In the genomic region with DNA sequence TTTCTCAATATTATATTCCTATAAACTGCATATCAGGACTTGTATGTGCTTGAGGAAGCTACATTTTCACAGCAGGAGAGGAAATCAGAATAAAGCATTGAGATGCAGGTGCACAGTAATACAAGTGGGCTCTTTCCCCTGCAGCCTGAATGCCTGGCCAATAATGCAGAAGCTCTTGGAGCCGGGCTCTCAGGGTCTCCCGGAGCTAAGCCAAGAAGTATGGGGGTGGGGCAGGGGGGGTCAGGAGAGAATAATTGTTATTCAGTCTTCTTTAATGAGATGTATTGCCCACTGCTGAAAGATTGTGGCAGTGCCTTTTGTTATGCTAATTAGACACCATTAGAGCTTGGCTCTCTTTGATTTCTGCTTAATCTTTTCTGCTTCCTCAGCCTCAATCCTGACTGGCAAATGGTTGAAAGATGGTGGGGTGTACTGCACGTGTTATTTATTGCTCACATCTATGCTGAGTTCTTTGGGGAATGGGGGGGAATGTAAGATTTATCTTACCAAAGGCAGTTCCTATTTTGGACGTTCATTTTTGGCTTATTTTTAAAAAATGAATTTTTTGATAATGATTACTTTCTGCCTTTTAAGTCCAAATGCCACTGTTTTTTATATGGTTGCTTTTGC, we compare ENCODE assay signal across 14 cellular contexts.
DNase-seq lines count a peak whose midpoint lies in the region; TF ChIP-seq lines count a peak whose summit lies in the region.
"Had no signal": no experiment of that assay in that cellular context is flagged by ENCODE, and none has a peak within 500 bp of the region (broad histone marks: within the 10 kb centered on the region; RNA-seq: fewer than 3 reads in every experiment).

No MANE protein-coding gene starts in this region.

- peaks cover 3% of the 10 kb centered on the region; the same call in 1 of the 2 replicates for H3K4me1 ChIP-seq in iPS DF 6.9 (ENCODE audit: control insufficient read depth, insufficient read depth, low read length)
- H3K4me1 ChIP-seq: upper lobe of right lung had no signal

- H3K9me3 ChIP-seq in iPS DF 6.9 (ENCODE audit: control insufficient read depth, insufficient read depth, low read length): no peaks in the 10 kb centered on the region
- H3K9me3 ChIP-seq: SJSA1, upper lobe of right lung had no signal

- DNase-seq in ELF-1 (ENCODE audit: low read depth, low spot score) (peak; percentile 83), NCI-H1436 (lab: John Stamatoyannopoulos, UW) (peak; percentile 87), NCI-H524 (lab: John Stamatoyannopoulos, UW) (peak; percentile 24 to 77), iPS DF 6.9 (ENCODE audit: low read depth, low spot score) (peak; percentile 68), D341Med (ENCODE audit: low spot score) (no peak), erythroblast (lab: John Stamatoyannopoulos, UW) (no peak), T-helper 1 cell (no peak)
- no peak for DNase-seq in activated CD4-positive, alpha-beta T cell treated with anti-CD3 and anti-CD28 coated beads, Interleukin-2, amount 50 U/mL, for 4 hours
- DNase-seq: activated CD4-positive, alpha-beta T cell treated with anti-CD3 and anti-CD28 coated beads for 48 hours; Calu3; posterior cingulate gyrus; stimulated activated naive CD4-positive, alpha-beta T cell treated with Interleukin-2 at 50 U/mL for 16 hours; upper lobe of right lung had no signal

- TF ChIP-seq POLR2A in erythroblast (IDR thresholded peaks at IDR 0.05; ENCODE audit: low read length): no peak

- H3K4me3 ChIP-seq in iPS DF 6.9 (ENCODE audit: low read length): no peak overlapping the region
- H3K4me3 ChIP-seq: SJSA1, upper lobe of right lung had no signal

- no peaks in the 10 kb centered on the region for H3K27me3 ChIP-seq in iPS DF 6.9 (ENCODE audit: control insufficient read depth, insufficient read depth, low read length)
- H3K27me3 ChIP-seq: SJSA1, upper lobe of right lung had no signal

- no CpG with 5 or more reads among the region's 4 CpGs for WGBS in iPS DF 6.9 (ENCODE audit: insufficient coverage, insufficient read length)

- H3K36me3 ChIP-seq in iPS DF 6.9 (ENCODE audit: control insufficient read depth, insufficient read depth, low read length): no peaks in the 10 kb centered on the region
- H3K36me3 ChIP-seq: SJSA1, upper lobe of right lung had no signal

- H3K27ac ChIP-seq in iPS DF 6.9 (ENCODE audit: low read length): no peak overlapping the region
- H3K27ac ChIP-seq: SJSA1, upper lobe of right lung had no signal

Comparison
In these comparisons a context has a peak if more than half of its experiments do, and no peak if none do; other contexts are left out.
1. DNase-seq: peak in ELF-1 (single experiment), NCI-H1436 (single experiment), NCI-H524 (2 of 2) and iPS DF 6.9 (single experiment); none in activated CD4-positive, alpha-beta T cell treated with anti-CD3 and anti-CD28 coated beads, Interleukin-2, amount 50 U/mL, for 4 hours (0 of 2), D341Med (single experiment), erythroblast (0 of 2) and T-helper 1 cell (0 of 5).